8 cellular contexts compared by ENCODE assay signal in genomic region chr2:10079192-10079930, GRCh38. TPM values are rescaled to one million over a fixed set of nuclear protein-coding genes. Genes with fewer than 3 reads are reported as not detected.
A peak's percentile ranks its signal among the peaks of the same experiment; 100 is the strongest.
DNase-seq lines count a peak whose midpoint lies in the region; ATAC-seq, FAIRE-seq and TF ChIP-seq lines count a peak whose summit lies in the region.

No MANE protein-coding gene starts in this region.

- H3K27me3 ChIP-seq in HL-60 (ENCODE audit: insufficient read depth, poor library complexity, severe bottlenecking) (peaks cover 53% of the 10 kb centered on the region), gastroesophageal sphincter (peaks cover 7% of the 10 kb centered on the region), neutrophil (peaks cover 100% of the 10 kb centered on the region)

- FAIRE-seq in GM18507 (lab: Jason Lieb, UNC) (peak; percentile 31), GM19239 (lab: Jason Lieb, UNC) (no peak)

- ATAC-seq in gastroesophageal sphincter (peak; percentile 60), HG03025 (IDR thresholded peaks at IDR 0.05; ENCODE audit: low FRiP score, unreplicated experiment) (no peak)

- peaks cover 27% of the 10 kb centered on the region for H3K4me1 Mint-ChIP-seq in activated T-helper 2 cell treated with anti-CD3 and anti-CD28 coated beads, Interferon-gamma antibody, Interleukin-2, Interleukin-4, amounts not matched to agents 10 μg/mL and 5 μg/mL and 100 μg/mL, durations not matched to agents 14 hours and 24 hours and 36 hours (ENCODE audit: low read depth)

- DNase-seq in AG08395 (ENCODE audit: low spot score) (peak; percentile 82), GM18507 (ENCODE audit: extremely low spot score, insufficient read length, low read depth) (no peak), HL-60 (ENCODE audit: low read depth in 1 of 2, low spot score in 1 of 2) (no peak), GM19239 (ENCODE audit: insufficient read length, low spot score) (no peak)
- DNase-seq in activated T-helper 2 cell treated with anti-CD3 and anti-CD28 coated beads, Interferon-gamma antibody, Interleukin-2, Interleukin-4, amounts not matched to agents 10 μg/mL and 5 μg/mL and 100 μg/mL, durations not matched to agents 14 hours and 24 hours and 36 hours (ENCODE audit: low spot score): no peak

- TF ChIP-seq EP300 in gastroesophageal sphincter (IDR thresholded peaks at IDR 0.05): no peak

- intact Hi-C loops in activated T-helper 2 cell treated with anti-CD3 and anti-CD28 coated beads, Interferon-gamma antibody, Interleukin-2, Interleukin-4, amounts not matched to agents 10 μg/mL and 5 μg/mL and 100 μg/mL, durations not matched to agents 14 hours and 24 hours and 36 hours (cut with micrococcal nuclease): no loop called here

- no peaks in the 10 kb centered on the region for H3K36me3 ChIP-seq in gastroesophageal sphincter
- H3K36me3 ChIP-seq in neutrophil: no peaks in the 10 kb centered on the region

- H3K4me1 ChIP-seq in gastroesophageal sphincter (peaks cover 0 to 52% (median 7%) of the 10 kb centered on the region in 3 donors), neutrophil (ENCODE audit: control insufficient read depth in 1 of 2, insufficient read depth in 1 of 2, low read depth in 1 of 2, low read length in 1 of 2) (peaks cover 10 to 22% of the 10 kb centered on the region in 2 experiments)

- WGBS in gastroesophageal sphincter (ENCODE audit: low coverage in 1 of 2), 2 donors: 0% methylated on average over 7 of the region's 67 CpGs; no CpG with 5 or more reads in 1 of the 2 donors

- TF ChIP-seq POLR2A in gastroesophageal sphincter (IDR thresholded peaks at IDR 0.05): no peak

- no peaks in the 10 kb centered on the region for H3K9me3 Mint-ChIP-seq in activated T-helper 2 cell treated with anti-CD3 and anti-CD28 coated beads, Interferon-gamma antibody, Interleukin-2, Interleukin-4, amounts not matched to agents 10 μg/mL and 5 μg/mL and 100 μg/mL, durations not matched to agents 14 hours and 24 hours and 36 hours

- peak overlapping the region; percentile 81 for H3K4me3 Mint-ChIP-seq in activated T-helper 2 cell treated with anti-CD3 and anti-CD28 coated beads, Interferon-gamma antibody, Interleukin-2, Interleukin-4, amounts not matched to agents 10 μg/mL and 5 μg/mL and 100 μg/mL, durations not matched to agents 14 hours and 24 hours and 36 hours (ENCODE audit: low read depth)

- no peaks in the 10 kb centered on the region for H3K9me3 ChIP-seq in gastroesophageal sphincter
- H3K9me3 ChIP-seq in neutrophil: no peaks in the 10 kb centered on the region

- H3K27ac ChIP-seq in HL-60 (replicated peaks) (no peak overlapping the region), gastroesophageal sphincter (peak overlapping the region; percentile 93 to 95 (median 95)), neutrophil (no peak overlapping the region)

- peaks cover 3% of the 10 kb centered on the region for H3K36me3 Mint-ChIP-seq in activated T-helper 2 cell treated with anti-CD3 and anti-CD28 coated beads, Interferon-gamma antibody, Interleukin-2, Interleukin-4, amounts not matched to agents 10 μg/mL and 5 μg/mL and 100 μg/mL, durations not matched to agents 14 hours and 24 hours and 36 hours (ENCODE audit: low read depth)

- H3K27me3 Mint-ChIP-seq in activated T-helper 2 cell treated with anti-CD3 and anti-CD28 coated beads, Interferon-gamma antibody, Interleukin-2, Interleukin-4, amounts not matched to agents 10 μg/mL and 5 μg/mL and 100 μg/mL, durations not matched to agents 14 hours and 24 hours and 36 hours (ENCODE audit: low read depth): peaks cover 68% of the 10 kb centered on the region

- H3K4me3 ChIP-seq in HL-60 (replicated peaks; ENCODE audit: insufficient read depth, low read length): peak overlapping the region; percentile 30
- H3K4me3 ChIP-seq in gastroesophageal sphincter: peak overlapping the region; percentile 79 to 83
- peak overlapping the region; percentile 26 to 36 for H3K4me3 ChIP-seq in neutrophil (ENCODE audit: low read depth in 1 of 2, low read length in 1 of 2)

- H3K27ac Mint-ChIP-seq in activated T-helper 2 cell treated with anti-CD3 and anti-CD28 coated beads, Interferon-gamma antibody, Interleukin-2, Interleukin-4, amounts not matched to agents 10 μg/mL and 5 μg/mL and 100 μg/mL, durations not matched to agents 14 hours and 24 hours and 36 hours: peak overlapping the region; percentile 46

- TF ChIP-seq CTCF in HL-60 (IDR thresholded peaks at IDR 0.05; ENCODE audit: insufficient read depth, low read length) (no peak), gastroesophageal sphincter (IDR thresholded peaks at IDR 0.05) (no peak), neutrophil (IDR thresholded peaks at IDR 0.05) (no peak)

RNA-seq across cellular contexts. Expression of gene CYS1, which starts 0.8 kb away (rescaled TPM):
- total RNA-seq in activated T-helper 2 cell treated with anti-CD3 and anti-CD28 coated beads, Interferon-gamma antibody, Interleukin-2, Interleukin-4, amounts not matched to agents 10 μg/mL and 5 μg/mL and 100 μg/mL, durations not matched to agents 14 hours and 24 hours and 36 hours: 0.78 and 0.89 TPM in 2 replicates
- total RNA-seq in gastroesophageal sphincter: 10 to 100 TPM in 3 of 4 donors, 1 to 10 TPM in 1; 8.6 to 50.7 (median 32.6) TPM

RNA-seq across cellular contexts. Expression of gene KLF11, which starts 36.0 kb away (rescaled TPM):
- 7.9 and 9.2 TPM in 2 replicates for total RNA-seq in activated T-helper 2 cell treated with anti-CD3 and anti-CD28 coated beads, Interferon-gamma antibody, Interleukin-2, Interleukin-4, amounts not matched to agents 10 μg/mL and 5 μg/mL and 100 μg/mL, durations not matched to agents 14 hours and 24 hours and 36 hours
- 10 to 100 TPM; 20.1 to 57.2 (median 33.6) TPM for total RNA-seq in gastroesophageal sphincter

RNA-seq across cellular contexts. Expression of gene RRM2, which starts 43.2 kb away (rescaled TPM):
- total RNA-seq in activated T-helper 2 cell treated with anti-CD3 and anti-CD28 coated beads, Interferon-gamma antibody, Interleukin-2, Interleukin-4, amounts not matched to agents 10 μg/mL and 5 μg/mL and 100 μg/mL, durations not matched to agents 14 hours and 24 hours and 36 hours: 374 TPM in 2 replicates
- 1 to 10 TPM in 3 of 4 donors, under 1 TPM in 1; 0.40 to 3.2 (median 2.0) TPM for total RNA-seq in gastroesophageal sphincter

Comparison
In these comparisons a context has a peak if more than half of its experiments do, and no peak if none do; other contexts are left out.
1. H3K27ac ChIP-seq: peak in gastroesophageal sphincter (4 of 4); none in HL-60 (single experiment) and neutrophil (single experiment).
2. H3K4me3 ChIP-seq: peak in every context shown above with its lines; median percentile 81 in gastroesophageal sphincter; 31 in neutrophil; 30 in HL-60.
3. RNA of gene RRM2, which starts 43.2 kb away (total RNA-seq): 374 TPM in activated T-helper 2 cell treated with anti-CD3 and anti-CD28 coated beads, Interferon-gamma antibody, Interleukin-2, Interleukin-4, amounts not matched to agents 10 μg/mL and 5 μg/mL and 100 μg/mL, durations not matched to agents 14 hours and 24 hours and 36 hours; 0.40 to 3.2 TPM in gastroesophageal sphincter; every median in the first group is over 10 times any median in the second.